Comparison of ENCODE assay signal across 1 cellular context in genomic region chr10:101968910-101969321, GRCh38.
TF ChIP-seq lines count a peak whose summit lies in the region.

No MANE protein-coding gene starts in this region.

TF ChIP-seq in GM12878, 131 proteins besides CTCF, POLR2A, EP300 and RAD21 (continued from another document and continues in another):
- TF ChIP-seq POU2F2 (IDR thresholded peaks at IDR 0.05; ENCODE audit: borderline replicate concordance, low read depth, low read length) (0 out of 3 replicates have a peak, but pooled peaks have one; percentile 19), NR2C1 (IDR thresholded peaks at IDR 0.05) (no peak), ZNF687 (IDR thresholded peaks at IDR 0.05) (no peak), CEBPB (IDR thresholded peaks at IDR 0.05; ENCODE audit: borderline replicate concordance in 1 of 2, low read depth in 2 of 2, low read length in 2 of 2) (peak in 1 of 2 experiments; percentile 80; a peak in 1 of 4 replicates), GABPA (IDR thresholded peaks at IDR 0.05; ENCODE audit: low read depth) (0 out of 2 replicates have a peak, but pooled peaks have one; percentile 58), PAX5 (IDR thresholded peaks at IDR 0.05; ENCODE audit: borderline replicate concordance, low read depth, low read length) (0 out of 2 replicates have a peak, but pooled peaks have one; percentile 27), TCF7 (IDR thresholded peaks at IDR 0.05; ENCODE audit: borderline replicate concordance) (peak; percentile 25; the same call in 1 of the 2 replicates), ZNF592 (IDR thresholded peaks at IDR 0.05) (peak; percentile 75), HDAC6 (IDR thresholded peaks at IDR 0.05; ENCODE audit: unreplicated experiment) (no peak), MYC (IDR thresholded peaks at IDR 0.05; ENCODE audit: insufficient read depth, insufficient read length, insufficient replicate concordance, low read length, severe bottlenecking) (no peak), SMAD1 (IDR thresholded peaks at IDR 0.05; ENCODE audit: low read depth, partially characterized antibody) (no peak), TCF12 (IDR thresholded peaks at IDR 0.05; ENCODE audit: low read depth, low read length) (0 out of 2 replicates have a peak, but pooled peaks have one; percentile 40), CREM (IDR thresholded peaks at IDR 0.05; ENCODE audit: low read depth) (peak; percentile 85), ATF7 (IDR thresholded peaks at IDR 0.05; ENCODE audit: low read depth) (peak; percentile 70), CREB1 (IDR thresholded peaks at IDR 0.05; ENCODE audit: low read depth) (peak; percentile 72; the same call in 1 of the 2 replicates), BHLHE40 (IDR thresholded peaks at IDR 0.05; ENCODE audit: borderline replicate concordance in 1 of 2, low read depth in 2 of 2, low read length in 1 of 2) (peak; percentile 24 to 68; a peak in 2 of 4 replicates), ZSCAN29 (IDR thresholded peaks at IDR 0.05) (no peak), TCF3 (IDR thresholded peaks at IDR 0.05; ENCODE audit: borderline replicate concordance, insufficient read depth, low read depth, low read length) (no peak), YBX1 (IDR thresholded peaks at IDR 0.05) (no peak), MTA2 (IDR thresholded peaks at IDR 0.05; ENCODE audit: low read depth) (peak; percentile 78), NFIC (IDR thresholded peaks at IDR 0.05; ENCODE audit: low read depth, low read length) (peak; percentile 97), ZBTB11 (CRISPR knock-in tag; IDR thresholded peaks at IDR 0.05) (no peak), SPI1 (IDR thresholded peaks at IDR 0.05; ENCODE audit: borderline replicate concordance, insufficient read depth, low read depth, low read length) (peak; percentile 77), CBX5 (IDR thresholded peaks at IDR 0.05; ENCODE audit: low read depth) (no peak), RELA (IDR thresholded peaks at IDR 0.05; ENCODE audit: borderline replicate concordance, partially characterized antibody) (peak; percentile 88), MEF2A (IDR thresholded peaks at IDR 0.05; ENCODE audit: insufficient read depth, low read depth, low read length) (peak; percentile 98), IKZF2 (IDR thresholded peaks at IDR 0.05) (peak; percentile 85 to 88), CHD1 (IDR thresholded peaks at IDR 0.05; ENCODE audit: low read depth, low read length) (no peak), DPF2 (IDR thresholded peaks at IDR 0.05) (no peak), TBL1XR1 (IDR thresholded peaks at IDR 0.05; ENCODE audit: low read depth, low read length) (peak; percentile 94), NRF1 (conservative IDR thresholded peaks at IDR 0.05; ENCODE audit: low read depth, low read length) (no peak), CEBPZ (IDR thresholded peaks at IDR 0.05; ENCODE audit: low read depth, low read length) (no peak), STAT3 (IDR thresholded peaks at IDR 0.05; ENCODE audit: low read depth, low read length) (peak; percentile 76; the same call in 1 of the 2 replicates)
- TF ChIP-seq, protein P1, sequence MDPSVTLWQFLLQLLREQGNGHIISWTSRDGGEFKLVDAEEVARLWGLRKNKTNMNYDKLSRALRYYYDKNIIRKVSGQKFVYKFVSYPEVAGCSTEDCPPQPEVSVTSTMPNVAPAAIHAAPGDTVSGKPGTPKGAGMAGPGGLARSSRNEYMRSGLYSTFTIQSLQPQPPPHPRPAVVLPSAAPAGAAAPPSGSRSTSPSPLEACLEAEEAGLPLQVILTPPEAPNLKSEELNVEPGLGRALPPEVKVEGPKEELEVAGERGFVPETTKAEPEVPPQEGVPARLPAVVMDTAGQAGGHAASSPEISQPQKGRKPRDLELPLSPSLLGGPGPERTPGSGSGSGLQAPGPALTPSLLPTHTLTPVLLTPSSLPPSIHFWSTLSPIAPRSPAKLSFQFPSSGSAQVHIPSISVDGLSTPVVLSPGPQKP (IDR thresholded peaks at IDR 0.05; ENCODE audit: low read depth, low read length), result no peak
- TF ChIP-seq, protein P2, sequence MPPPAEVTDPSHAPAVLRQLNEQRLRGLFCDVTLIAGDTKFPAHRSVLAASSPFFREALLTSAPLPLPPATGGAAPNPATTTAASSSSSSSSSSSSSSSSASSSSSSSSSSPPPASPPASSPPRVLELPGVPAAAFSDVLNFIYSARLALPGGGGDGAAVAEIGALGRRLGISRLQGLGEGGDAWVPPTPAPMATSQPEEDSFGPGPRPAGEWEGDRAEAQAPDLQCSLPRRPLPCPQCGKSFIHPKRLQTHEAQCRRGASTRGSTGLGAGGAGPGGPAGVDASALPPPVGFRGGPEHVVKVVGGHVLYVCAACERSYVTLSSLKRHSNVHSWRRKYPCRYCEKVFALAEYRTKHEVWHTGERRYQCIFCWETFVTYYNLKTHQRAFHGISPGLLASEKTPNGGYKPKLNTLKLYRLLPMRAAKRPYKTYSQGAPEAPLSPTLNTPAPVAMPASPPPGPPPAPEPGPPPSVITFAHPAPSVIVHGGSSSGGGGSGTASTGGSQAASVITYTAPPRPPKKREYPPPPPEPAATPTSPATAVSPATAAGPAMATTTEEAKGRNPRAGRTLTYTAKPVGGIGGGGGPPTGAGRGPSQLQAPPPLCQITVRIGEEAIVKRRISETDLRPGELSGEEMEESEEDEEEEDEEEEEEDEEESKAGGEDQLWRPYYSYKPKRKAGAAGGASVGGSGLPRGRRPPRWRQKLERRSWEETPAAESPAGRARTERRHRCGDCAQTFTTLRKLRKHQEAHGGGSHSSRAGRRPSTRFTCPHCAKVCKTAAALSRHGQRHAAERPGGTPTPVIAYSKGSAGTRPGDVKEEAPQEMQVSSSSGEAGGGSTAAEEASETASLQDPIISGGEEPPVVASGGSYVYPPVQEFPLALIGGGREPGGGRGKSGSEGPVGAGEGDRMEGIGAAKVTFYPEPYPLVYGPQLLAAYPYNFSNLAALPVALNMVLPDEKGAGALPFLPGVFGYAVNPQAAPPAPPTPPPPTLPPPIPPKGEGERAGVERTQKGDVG (CRISPR knock-in tag; IDR thresholded peaks at IDR 0.05), result no peak
- TF ChIP-seq, protein P3, sequence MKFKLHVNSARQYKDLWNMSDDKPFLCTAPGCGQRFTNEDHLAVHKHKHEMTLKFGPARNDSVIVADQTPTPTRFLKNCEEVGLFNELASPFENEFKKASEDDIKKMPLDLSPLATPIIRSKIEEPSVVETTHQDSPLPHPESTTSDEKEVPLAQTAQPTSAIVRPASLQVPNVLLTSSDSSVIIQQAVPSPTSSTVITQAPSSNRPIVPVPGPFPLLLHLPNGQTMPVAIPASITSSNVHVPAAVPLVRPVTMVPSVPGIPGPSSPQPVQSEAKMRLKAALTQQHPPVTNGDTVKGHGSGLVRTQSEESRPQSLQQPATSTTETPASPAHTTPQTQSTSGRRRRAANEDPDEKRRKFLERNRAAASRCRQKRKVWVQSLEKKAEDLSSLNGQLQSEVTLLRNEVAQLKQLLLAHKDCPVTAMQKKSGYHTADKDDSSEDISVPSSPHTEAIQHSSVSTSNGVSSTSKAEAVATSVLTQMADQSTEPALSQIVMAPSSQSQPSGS (IDR thresholded peaks at IDR 0.05; ENCODE audit: low read length), result peak; percentile 94
